ENCODE assay signal across 8 cellular contexts in the genomic region with DNA sequence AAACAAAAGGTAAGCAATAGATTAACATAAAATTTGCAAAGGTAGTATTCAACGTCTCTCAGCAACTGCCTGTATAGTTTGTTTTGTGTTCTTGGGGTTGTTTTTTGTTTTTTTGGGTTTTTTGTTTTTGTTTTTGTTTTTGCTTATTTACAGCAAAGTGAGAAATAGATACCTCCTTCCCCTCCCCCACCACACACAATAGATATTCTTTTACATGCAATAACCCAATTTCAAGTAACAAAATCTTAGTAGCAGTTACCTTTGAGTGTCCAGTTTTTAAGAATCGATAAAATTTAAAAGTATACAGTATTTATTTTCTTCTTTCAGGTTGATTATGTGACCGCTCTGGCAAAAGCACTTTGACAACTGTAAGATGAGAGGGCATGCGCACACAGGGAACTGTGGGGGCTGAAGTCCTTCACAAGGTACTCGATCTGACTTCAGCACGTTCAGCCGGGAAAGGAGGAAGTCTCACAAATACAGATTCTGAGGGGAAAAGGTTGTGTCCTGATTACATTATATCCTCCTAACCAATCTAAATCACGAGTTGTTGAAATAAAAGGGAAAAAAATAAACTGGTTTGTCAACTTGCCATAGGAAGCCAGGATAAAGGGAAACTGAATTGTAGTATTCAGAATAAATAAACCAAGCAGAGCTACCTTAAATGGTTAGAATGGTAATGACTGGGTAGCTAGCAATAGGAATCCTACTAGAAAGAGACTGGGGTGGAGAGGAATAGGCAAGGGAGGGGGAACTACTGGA. TPM values are rescaled to one million over a fixed set of nuclear protein-coding genes. Genes with fewer than 3 reads are reported as not detected.
A peak's percentile ranks its signal among the peaks of the same experiment; 100 is the strongest.
DNase-seq lines count a peak whose midpoint lies in the region; ATAC-seq, FAIRE-seq and TF ChIP-seq lines count a peak whose summit lies in the region.

No MANE protein-coding gene starts in this region.

- H3K27ac Mint-ChIP-seq in activated naive CD8-positive, alpha-beta T cell treated with anti-CD3 and anti-CD28 coated beads, Interleukin-2, amount 50 U/mL, for 24 hours: peak overlapping the region; percentile 13

- no peaks in the 10 kb centered on the region for H4K20me1 ChIP-seq in Loucy (ENCODE audit: insufficient read depth, low read length, poor library complexity, severe bottlenecking)
- peaks cover 10% of the 10 kb centered on the region for H4K20me1 ChIP-seq in neural cell (ENCODE audit: insufficient read depth)

- H3K27me3 Mint-ChIP-seq in activated naive CD8-positive, alpha-beta T cell treated with anti-CD3 and anti-CD28 coated beads, Interleukin-2, amount 50 U/mL, for 24 hours: peaks cover 12% of the 10 kb centered on the region

- TF ChIP-seq CTCF in Loucy (conservative IDR thresholded peaks at IDR 0.05; ENCODE audit: low read length) (no peak), neural cell (IDR thresholded peaks at IDR 0.05; ENCODE audit: poor library complexity, severe bottlenecking) (no peak)

- no peaks in the 10 kb centered on the region for H3K9me3 ChIP-seq in Loucy (ENCODE audit: insufficient read depth, low read depth, low read length)
- no peaks in the 10 kb centered on the region for H3K9me3 ChIP-seq in neural cell (ENCODE audit: low read length)

- H3K4me2 ChIP-seq in Loucy (ENCODE audit: low read depth, low read length, poor library complexity, severe bottlenecking) (peak overlapping the region; percentile 56), neural cell (ENCODE audit: low read length) (peak overlapping the region; percentile 92)

- H3K36me3 ChIP-seq in Loucy (ENCODE audit: insufficient read depth, low read length): peaks cover 13% of the 10 kb centered on the region; the same call in 1 of the 2 replicates
- H3K36me3 ChIP-seq in neural cell (ENCODE audit: insufficient read depth, low read length): no peaks in the 10 kb centered on the region

- peak; percentile 63 for ATAC-seq in activated naive CD8-positive, alpha-beta T cell treated with anti-CD3 and anti-CD28 coated beads, Interleukin-2, amount 50 U/mL, for 24 hours
- no peak for ATAC-seq in GM19324 (IDR thresholded peaks at IDR 0.05; ENCODE audit: low FRiP score, unreplicated experiment)

- H3K4me1 Mint-ChIP-seq in activated naive CD8-positive, alpha-beta T cell treated with anti-CD3 and anti-CD28 coated beads, Interleukin-2, amount 50 U/mL, for 24 hours: peaks cover 39% of the 10 kb centered on the region

- peaks cover 9% of the 10 kb centered on the region for H3K4me1 ChIP-seq in Loucy (ENCODE audit: insufficient read depth, low read length, poor library complexity, severe bottlenecking)

- peak overlapping the region; percentile 98 for H3K27ac ChIP-seq in neural cell (ENCODE audit: low read length)

- no peaks in the 10 kb centered on the region for H3K9me3 Mint-ChIP-seq in activated naive CD8-positive, alpha-beta T cell treated with anti-CD3 and anti-CD28 coated beads, Interleukin-2, amount 50 U/mL, for 24 hours

- FAIRE-seq in G401.6 (lab: Jason Lieb, UNC): peak; percentile 97

- peak overlapping the region; percentile 62 for H2AFZ ChIP-seq in Loucy (ENCODE audit: low read length)
- peak overlapping the region; percentile 59 for H2AFZ ChIP-seq in neural cell (ENCODE audit: low read depth, low read length)

- H3F3A ChIP-seq in Loucy (ENCODE audit: low read depth): no peaks in the 10 kb centered on the region
- H3F3A ChIP-seq in neural cell (ENCODE audit: insufficient read depth, low read length, poor library complexity, severe bottlenecking): peaks cover 5% of the 10 kb centered on the region

- H3K9ac ChIP-seq in Loucy (ENCODE audit: low read depth, low read length, poor library complexity, severe bottlenecking) (peak overlapping the region; percentile 11), neural cell (ENCODE audit: low read length) (peak overlapping the region; percentile 84)

- H3K79me2 ChIP-seq in Loucy (ENCODE audit: insufficient read depth, low read length) (no peaks in the 10 kb centered on the region), neural cell (replicated peaks; ENCODE audit: insufficient read depth, low read length) (peaks cover 31% of the 10 kb centered on the region)

- H3K9me2 ChIP-seq in Loucy (replicated peaks; ENCODE audit: low read depth, low read length): no peaks in the 10 kb centered on the region
- H3K9me2 ChIP-seq in neural cell (ENCODE audit: insufficient read depth, low read length): no peaks in the 10 kb centered on the region

- no peaks in the 10 kb centered on the region for H3K36me3 Mint-ChIP-seq in activated naive CD8-positive, alpha-beta T cell treated with anti-CD3 and anti-CD28 coated beads, Interleukin-2, amount 50 U/mL, for 24 hours (ENCODE audit: low read depth)

- H3K27me3 ChIP-seq in Loucy (ENCODE audit: insufficient read depth, low read length, poor library complexity, severe bottlenecking) (no peaks in the 10 kb centered on the region), neural cell (ENCODE audit: insufficient read depth, low read depth, low read length) (no peaks in the 10 kb centered on the region)

- DNase-seq in SIG-M5 (lab: John Stamatoyannopoulos, UW): peak; percentile 22
- peak; percentile 22 for DNase-seq in activated naive CD8-positive, alpha-beta T cell treated with anti-CD3 and anti-CD28 coated beads, Interleukin-2, amount 50 U/mL, for 24 hours
- peak; percentile 42 for DNase-seq in germinal center (ENCODE audit: low spot score)
- DNase-seq in ureter (ENCODE audit: low spot score): peak; percentile 74

- H3K4me3 Mint-ChIP-seq in activated naive CD8-positive, alpha-beta T cell treated with anti-CD3 and anti-CD28 coated beads, Interleukin-2, amount 50 U/mL, for 24 hours: peak overlapping the region; percentile 68

- TF ChIP-seq RAD21 in neural cell (conservative IDR thresholded peaks at IDR 0.05): no peak

- H3K4me3 ChIP-seq in Loucy (ENCODE audit: low read length, poor library complexity, severe bottlenecking) (peak overlapping the region; percentile 56), neural cell (ENCODE audit: low read length) (peak overlapping the region; percentile 87)

- TF ChIP-seq EP300 in neural cell (conservative IDR thresholded peaks at IDR 0.05; ENCODE audit: poor library complexity, severe bottlenecking): peak; percentile 55

TF ChIP-seq in neural cell, 6 proteins besides CTCF, POLR2A, EP300 and RAD21:
- TF ChIP-seq EZH2 (IDR thresholded peaks at IDR 0.05; ENCODE audit: borderline replicate concordance, insufficient read depth, low read length, poor library complexity, severe bottlenecking) (no peak), POLR2AphosphoS5 (IDR thresholded peaks at IDR 0.05) (peak; percentile 89), TAF1 (IDR thresholded peaks at IDR 0.05; ENCODE audit: low read depth) (peak; percentile 67), SMC3 (conservative IDR thresholded peaks at IDR 0.05; ENCODE audit: poor library complexity) (peak; percentile 34), MXI1 (conservative IDR thresholded peaks at IDR 0.05; ENCODE audit: poor library complexity, severe bottlenecking) (peak; percentile 64)
- TF ChIP-seq, protein P1, sequence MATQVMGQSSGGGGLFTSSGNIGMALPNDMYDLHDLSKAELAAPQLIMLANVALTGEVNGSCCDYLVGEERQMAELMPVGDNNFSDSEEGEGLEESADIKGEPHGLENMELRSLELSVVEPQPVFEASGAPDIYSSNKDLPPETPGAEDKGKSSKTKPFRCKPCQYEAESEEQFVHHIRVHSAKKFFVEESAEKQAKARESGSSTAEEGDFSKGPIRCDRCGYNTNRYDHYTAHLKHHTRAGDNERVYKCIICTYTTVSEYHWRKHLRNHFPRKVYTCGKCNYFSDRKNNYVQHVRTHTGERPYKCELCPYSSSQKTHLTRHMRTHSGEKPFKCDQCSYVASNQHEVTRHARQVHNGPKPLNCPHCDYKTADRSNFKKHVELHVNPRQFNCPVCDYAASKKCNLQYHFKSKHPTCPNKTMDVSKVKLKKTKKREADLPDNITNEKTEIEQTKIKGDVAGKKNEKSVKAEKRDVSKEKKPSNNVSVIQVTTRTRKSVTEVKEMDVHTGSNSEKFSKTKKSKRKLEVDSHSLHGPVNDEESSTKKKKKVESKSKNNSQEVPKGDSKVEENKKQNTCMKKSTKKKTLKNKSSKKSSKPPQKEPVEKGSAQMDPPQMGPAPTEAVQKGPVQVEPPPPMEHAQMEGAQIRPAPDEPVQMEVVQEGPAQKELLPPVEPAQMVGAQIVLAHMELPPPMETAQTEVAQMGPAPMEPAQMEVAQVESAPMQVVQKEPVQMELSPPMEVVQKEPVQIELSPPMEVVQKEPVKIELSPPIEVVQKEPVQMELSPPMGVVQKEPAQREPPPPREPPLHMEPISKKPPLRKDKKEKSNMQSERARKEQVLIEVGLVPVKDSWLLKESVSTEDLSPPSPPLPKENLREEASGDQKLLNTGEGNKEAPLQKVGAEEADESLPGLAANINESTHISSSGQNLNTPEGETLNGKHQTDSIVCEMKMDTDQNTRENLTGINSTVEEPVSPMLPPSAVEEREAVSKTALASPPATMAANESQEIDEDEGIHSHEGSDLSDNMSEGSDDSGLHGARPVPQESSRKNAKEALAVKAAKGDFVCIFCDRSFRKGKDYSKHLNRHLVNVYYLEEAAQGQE (IDR thresholded peaks at IDR 0.05; ENCODE audit: borderline replicate concordance): peak; percentile 16
TF ChIP-seq in neural cell: peak in this region for 5.

RNA-seq across cellular contexts. Expression of a gene that starts 47.8 kb away (rescaled TPM):
- 17.9 and 20.0 TPM in 2 replicates for polyA plus RNA-seq in neural cell
- 53.1 and 64.1 TPM in 2 replicates for polyA minus RNA-seq in neural cell
- 6.0 TPM for total RNA-seq in ureter

RNA-seq across cellular contexts. Expression of a gene that starts 47.9 kb away (rescaled TPM):
- polyA plus RNA-seq in neural cell: 65.5 and 67.7 TPM in 2 replicates
- polyA minus RNA-seq in neural cell: 37.5 and 53.8 TPM in 2 replicates
- 34.2 TPM for total RNA-seq in ureter

Comparison
In these comparisons a context has a peak if more than half of its experiments do, and no peak if none do; other contexts are left out.
1. DNase-seq: peak in every context shown above with its lines; median percentile 74 in ureter; 42 in germinal center; 22 in SIG-M5; 22 in activated naive CD8-positive, alpha-beta T cell treated with anti-CD3 and anti-CD28 coated beads, Interleukin-2, amount 50 U/mL, for 24 hours.